In the genomic region with DNA sequence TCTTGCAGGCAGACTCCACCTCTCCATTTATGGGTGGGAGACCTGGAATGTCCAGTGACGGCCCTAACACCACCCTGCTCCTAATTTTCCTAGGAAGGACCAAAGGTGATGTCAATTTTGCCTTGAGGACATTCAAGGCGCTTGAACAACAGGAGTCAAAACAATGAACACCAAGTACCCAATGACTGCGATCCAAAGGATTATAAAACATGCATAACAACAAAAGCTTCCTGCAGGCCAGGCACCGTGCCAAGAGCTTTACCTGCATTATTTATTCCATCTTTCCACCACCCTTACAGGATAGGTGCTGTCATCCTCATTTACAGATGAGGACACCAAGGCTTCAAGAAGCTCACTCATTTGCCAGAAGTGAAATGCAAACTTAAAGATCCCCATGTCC, we compare ENCODE assay signal across 15 cellular contexts. TPM values are rescaled to one million over a fixed set of nuclear protein-coding genes. Genes with fewer than 3 reads are reported as not detected.
DNase-seq lines count a peak whose midpoint lies in the region; ATAC-seq, FAIRE-seq and TF ChIP-seq lines count a peak whose summit lies in the region.
"Had no signal": no experiment of that assay in that cellular context is flagged by ENCODE, and none has a peak within 500 bp of the region (broad histone marks: within the 10 kb centered on the region; RNA-seq: fewer than 3 reads in every experiment).

No MANE protein-coding gene starts in this region.

- no peak overlapping the region for H3K4ac ChIP-seq in H9 (ENCODE audit: low read depth, low read length)

- no peak overlapping the region for H4K5ac ChIP-seq in H9 (ENCODE audit: insufficient read length, low read depth, low read length)

- no peak for ATAC-seq in activated CD8-positive, alpha-beta T cell treated with anti-CD3 and anti-CD28 coated beads for 36 hours
- ATAC-seq in HG02642 (IDR thresholded peaks at IDR 0.05; ENCODE audit: poor library complexity, unreplicated experiment), result no peak

- POLR2A ChIA-PET in activated CD8-positive, alpha-beta T cell treated with anti-CD3 and anti-CD28 coated beads for 36 hours (lab: Charles Lee), result interaction anchor here (3.5 kb wide), 1 partner anchor 188 kb away, joined by 24 read pairs; no protein-coding TSS in a partner anchor

- no peaks in the 10 kb centered on the region for H4K20me1 ChIP-seq in H9 (ENCODE audit: control insufficient read depth, insufficient read depth, insufficient read length)

- H3K27ac Mint-ChIP-seq in H9 (peak overlapping the region in 2 of 3 experiments; percentile 15 to 51; a peak in 2 of 7 replicates), mesothelial cell of epicardium (peak overlapping the region; percentile 54)
- peak overlapping the region; percentile 74 for H3K27ac Mint-ChIP-seq in activated CD8-positive, alpha-beta T cell treated with anti-CD3 and anti-CD28 coated beads for 36 hours

- FAIRE-seq in H54 (lab: Jason Lieb, UNC), result no peak

- no peak overlapping the region for H2BK120ac ChIP-seq in H9 (ENCODE audit: low read depth, low read length, poor library complexity, severe bottlenecking)

- no peaks in the 10 kb centered on the region for H3K23me2 ChIP-seq in H9 (ENCODE audit: insufficient read length, low read depth, low read length, poor library complexity, severe bottlenecking)

- no peak overlapping the region for H3K4me2 ChIP-seq in H9 (ENCODE audit: insufficient read depth, insufficient read length, low read length)

- peaks cover 11% of the 10 kb centered on the region for H3K4me1 ChIP-seq in H9 (ENCODE audit: insufficient read depth, low read length)

- H3K27me3 Mint-ChIP-seq in H9 (ENCODE audit: low read depth), result no peaks in the 10 kb centered on the region
- no peaks in the 10 kb centered on the region for H3K27me3 Mint-ChIP-seq in activated CD8-positive, alpha-beta T cell treated with anti-CD3 and anti-CD28 coated beads for 36 hours
- H3K27me3 Mint-ChIP-seq in mesothelial cell of epicardium (ENCODE audit: low read depth), result no peaks in the 10 kb centered on the region

- CTCF ChIA-PET in activated CD8-positive, alpha-beta T cell treated with anti-CD3 and anti-CD28 coated beads for 36 hours (lab: Charles Lee), result interaction anchor here (0.6 kb wide), 1 partner anchor 12 kb away, joined by 3 read pairs; no protein-coding TSS in a partner anchor

- H3K79me1 ChIP-seq in H9 (ENCODE audit: insufficient read depth, low read depth, low read length, poor library complexity, severe bottlenecking), result peaks cover 5% of the 10 kb centered on the region

- H3K79me2 ChIP-seq in H9 (ENCODE audit: insufficient read depth, low read length), result peaks cover 5% of the 10 kb centered on the region; the same call in 1 of the 2 replicates

- no peak overlapping the region for H2BK5ac ChIP-seq in H9 (ENCODE audit: insufficient read length, low read length)

- H3K27ac ChIP-seq in H9 (ENCODE audit: insufficient read length, low read depth, low read length), result no peak overlapping the region
- H3K27ac ChIP-seq: parathyroid adenoma had no signal

- WGBS in H9 (ENCODE audit: extremely low coverage, insufficient read length, low lambda C conversion rate), result no CpG with 5 or more reads among the region's 4 CpGs

- no peak overlapping the region for H3K9ac ChIP-seq in H9 (ENCODE audit: extremely low read depth, insufficient read length, low read length)
- H3K9ac ChIP-seq: parathyroid adenoma had no signal

- no peak overlapping the region for H2AK5ac ChIP-seq in H9 (ENCODE audit: insufficient read length, low read length)

- no peaks in the 10 kb centered on the region for H3K27me3 ChIP-seq in H9 (ENCODE audit: insufficient read depth, low read length)

- no peak overlapping the region for H4K91ac ChIP-seq in H9 (ENCODE audit: insufficient read length, low read depth, low read length)

- H3K4me3 Mint-ChIP-seq in H9, result no peak overlapping the region
- H3K4me3 Mint-ChIP-seq in activated CD8-positive, alpha-beta T cell treated with anti-CD3 and anti-CD28 coated beads for 36 hours, result no peak overlapping the region
- no peak overlapping the region for H3K4me3 Mint-ChIP-seq in mesothelial cell of epicardium

- TF ChIP-seq CTCF in H9 (conservative IDR thresholded peaks at IDR 0.05), result no peak
- TF ChIP-seq CTCF in activated CD8-positive, alpha-beta T cell treated with anti-CD3 and anti-CD28 coated beads for 36 hours (IDR thresholded peaks at IDR 0.05), result no peak
- no peak for TF ChIP-seq CTCF in mesothelial cell of epicardium (IDR thresholded peaks at IDR 0.05; ENCODE audit: unreplicated experiment)

- H4K8ac ChIP-seq in H9 (replicated peaks; ENCODE audit: insufficient read length, low read depth, low read length), result no peak overlapping the region

- no peak overlapping the region for H3T11ph ChIP-seq in H9 (ENCODE audit: low read length)

- H3K23ac ChIP-seq in H9 (ENCODE audit: insufficient read length, low read depth, low read length), result no peak overlapping the region

- no peak overlapping the region for H2BK15ac ChIP-seq in H9 (ENCODE audit: low read depth, low read length)

- H3K18ac ChIP-seq in H9 (ENCODE audit: insufficient read length, low read depth, low read length), result no peak overlapping the region

- no peak overlapping the region for H3K14ac ChIP-seq in H9 (ENCODE audit: insufficient read depth, low read length)

- H3K9me3 ChIP-seq in H9 (ENCODE audit: control insufficient read depth, low read depth, low read length), result no peaks in the 10 kb centered on the region
- H3K9me3 ChIP-seq: left ventricle myocardium inferior had no signal

- H3K56ac ChIP-seq in H9 (ENCODE audit: insufficient read length, low read depth, low read length), result no peak overlapping the region

- no peak overlapping the region for H2BK12ac ChIP-seq in H9 (ENCODE audit: insufficient read length, low read depth, low read length)

- no peak overlapping the region for H2AFZ ChIP-seq in H9 (ENCODE audit: low read length)
- H2AFZ ChIP-seq: parathyroid adenoma had no signal

- DNase-seq in NCI-H1105 treated with DMSO at 0.1 percent for 48 hours (lab: John Stamatoyannopoulos, UW) (peak; percentile 25), NCI-H1105 (lab: John Stamatoyannopoulos, UW) (no peak), H9 (no peak), mesothelial cell of epicardium (ENCODE audit: low spot score in 2 of 2, unreplicated experiment in 2 of 2) (no peak), A172 (ENCODE audit: low spot score) (no peak), H54 (ENCODE audit: insufficient read length, low spot score) (no peak)
- DNase-seq in activated CD8-positive, alpha-beta T cell treated with anti-CD3 and anti-CD28 coated beads for 36 hours, result no peak
- DNase-seq: 8988T; activated gamma-delta T cell; effector CD4-positive, alpha-beta T cell; left ventricle myocardium inferior; NCI-H1694 treated with DMSO at 0.1 percent for 48 hours; stimulated activated naive CD4-positive, alpha-beta T cell had no signal

- H3K9me3 Mint-ChIP-seq in H9 (no peaks in the 10 kb centered on the region), mesothelial cell of epicardium (peaks cover 3% of the 10 kb centered on the region)
- H3K9me3 Mint-ChIP-seq in activated CD8-positive, alpha-beta T cell treated with anti-CD3 and anti-CD28 coated beads for 36 hours, result no peaks in the 10 kb centered on the region

- intact Hi-C loops in activated CD8-positive, alpha-beta T cell treated with anti-CD3 and anti-CD28 coated beads for 36 hours (cut with micrococcal nuclease), result loop anchor here (5.0 kb wide), 1 partner anchor 75 kb away; no protein-coding TSS in a partner anchor

- peaks cover 54 to 58% of the 10 kb centered on the region in 2 experiments for H3K4me1 Mint-ChIP-seq in H9
- peaks cover 66% of the 10 kb centered on the region for H3K4me1 Mint-ChIP-seq in activated CD8-positive, alpha-beta T cell treated with anti-CD3 and anti-CD28 coated beads for 36 hours (ENCODE audit: low read depth)
- H3K4me1 Mint-ChIP-seq in mesothelial cell of epicardium, result peaks cover 48% of the 10 kb centered on the region

- H3K36me3 Mint-ChIP-seq in H9 (ENCODE audit: insufficient read depth in 1 of 3, low read depth in 3 of 3) (peaks cover 6 to 11% (median 10%) of the 10 kb centered on the region in 3 experiments), mesothelial cell of epicardium (peaks cover 2% of the 10 kb centered on the region)
- peaks cover 8% of the 10 kb centered on the region for H3K36me3 Mint-ChIP-seq in activated CD8-positive, alpha-beta T cell treated with anti-CD3 and anti-CD28 coated beads for 36 hours (ENCODE audit: low read depth)

- no peak for TF ChIP-seq POLR2A in H54 (IDR thresholded peaks at IDR 0.05; ENCODE audit: low read depth, low read length)

- H2BK20ac ChIP-seq in H9 (ENCODE audit: low read depth, low read length, poor library complexity, severe bottlenecking), result no peak overlapping the region

RNA-seq across cellular contexts. Expression of gene FOXN3, which starts 15.2 kb away (rescaled TPM):
- 114 and 125 TPM in 2 replicates for total RNA-seq in H9 (2021)
- total RNA-seq in activated CD8-positive, alpha-beta T cell treated with anti-CD3 and anti-CD28 coated beads for 36 hours, result 10 to 100 TPM; 83.4 to 85.0 TPM
- 114 to 124 TPM (median 120 TPM) in 3 replicates for total RNA-seq in mesothelial cell of epicardium
- 2.7 and 3.3 TPM in 2 replicates for total RNA-seq in A172 (2014; rRNA removed; shearing (Covaris generic))

Comparison
In these comparisons a context has a peak if more than half of its experiments do, and no peak if none do; other contexts are left out.
1. RNA of gene FOXN3, which starts 15.2 kb away (total RNA-seq): 114 to 125 TPM in H9, 114 to 124 TPM in mesothelial cell of epicardium and 83.4 to 85.0 TPM in activated CD8-positive, alpha-beta T cell treated with anti-CD3 and anti-CD28 coated beads for 36 hours; 2.7 to 3.3 TPM in A172; every median in the first group is over 10 times any median in the second.
2. Peak in every context shown above with its lines, with median percentiles within 50 percentile points of each other: H3K27ac Mint-ChIP-seq.